In the genomic region with DNA sequence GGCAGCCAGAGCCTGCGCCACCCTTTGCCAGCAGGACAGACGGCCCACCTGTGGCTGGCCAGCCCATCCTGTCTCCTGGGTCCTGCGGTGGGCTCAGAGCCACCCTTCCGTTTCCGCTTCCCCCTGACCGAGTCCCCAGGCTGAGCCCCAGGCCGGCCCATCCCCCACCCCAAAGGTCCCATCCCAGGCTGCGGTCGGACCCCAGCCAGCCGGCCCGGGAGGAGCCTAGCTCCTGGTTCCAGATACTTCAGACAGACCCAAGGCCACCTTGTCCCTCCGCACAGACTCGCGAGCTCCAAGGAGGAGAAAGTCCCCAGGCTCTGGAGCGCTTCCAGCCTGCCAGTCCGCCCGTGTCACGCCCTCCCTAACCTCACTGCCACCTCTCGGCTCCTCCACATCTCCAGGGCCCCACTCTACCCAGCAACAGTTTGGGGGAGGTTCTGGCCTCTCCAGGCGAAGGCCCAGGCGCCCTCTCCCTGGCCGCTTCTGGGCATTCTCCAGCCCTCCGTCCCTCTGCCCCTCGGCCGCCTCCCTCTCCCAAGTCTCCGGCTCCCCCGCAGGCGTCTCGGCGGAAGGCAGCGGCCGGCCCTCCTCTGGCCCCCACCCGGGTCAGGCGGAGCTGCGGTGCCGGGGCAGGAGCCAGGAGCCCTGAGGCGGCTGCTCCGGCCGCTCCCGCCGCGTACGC, we compare ENCODE assay signal across 8 cellular contexts. TPM values are rescaled to one million over a fixed set of nuclear protein-coding genes. Genes with fewer than 3 reads are reported as not detected.
DNase-seq lines count a peak whose midpoint lies in the region; ATAC-seq and TF ChIP-seq lines count a peak whose summit lies in the region.

No MANE protein-coding gene starts in this region.

- H3K27ac Mint-ChIP-seq in naive thymus-derived CD8-positive, alpha-beta T cell = no peak overlapping the region

- TF ChIP-seq POLR2A in GM18505 (IDR thresholded peaks at IDR 0.05; ENCODE audit: borderline replicate concordance, extremely low read depth, insufficient read depth, insufficient read length) = no peak

- H3K27me3 ChIP-seq in ectodermal cell (ENCODE audit: control insufficient read depth, insufficient read depth, low read length, poor library complexity, severe bottlenecking) = peaks cover 58% of the 10 kb centered on the region

- H3K9me3 Mint-ChIP-seq in naive thymus-derived CD8-positive, alpha-beta T cell = no peaks in the 10 kb centered on the region

- H3K27ac ChIP-seq in ectodermal cell (ENCODE audit: insufficient read depth, low read depth, low read length, poor library complexity, severe bottlenecking) = no peak overlapping the region

- DNase-seq in AG08396 (ENCODE audit: low spot score) = peak; percentile 36
- DNase-seq in HUDEP-2 (lab: John Stamatoyannopoulos, UW; ENCODE audit: unreplicated experiment in 76 of 76) = peak in 67 of 76 experiments; percentile 10 to 86 (median 55)
- peak in 1 of 10 donors; percentile 1 for DNase-seq in naive thymus-derived CD8-positive, alpha-beta T cell
- DNase-seq in mesenteric fat pad (ENCODE audit: low spot score) = no peak
- DNase-seq in dermis blood vessel endothelial cell = no peak

- peak overlapping the region; percentile 50 to 80 (median 58) for H3K4me3 Mint-ChIP-seq in naive thymus-derived CD8-positive, alpha-beta T cell

- H3K4me1 Mint-ChIP-seq in naive thymus-derived CD8-positive, alpha-beta T cell = peaks cover 8 to 17% (median 13%) of the 10 kb centered on the region in 4 donors

- no peaks in the 10 kb centered on the region for H3K9me3 ChIP-seq in ectodermal cell (ENCODE audit: control insufficient read depth, low read length)

- H3K36me3 ChIP-seq in ectodermal cell (ENCODE audit: control insufficient read depth, insufficient read depth, low read length) = no peaks in the 10 kb centered on the region

- no peaks in the 10 kb centered on the region for H3K36me3 Mint-ChIP-seq in naive thymus-derived CD8-positive, alpha-beta T cell

- peak overlapping the region; percentile 56 for H3K4me3 ChIP-seq in ectodermal cell (ENCODE audit: insufficient read depth, low read depth, low read length)

- ATAC-seq in naive thymus-derived CD8-positive, alpha-beta T cell = no peak
- ATAC-seq in GM18873 (IDR thresholded peaks at IDR 0.05; ENCODE audit: low FRiP score, unreplicated experiment) (no peak), GM18505 (IDR thresholded peaks at IDR 0.05; ENCODE audit: unreplicated experiment) (no peak)

- 2 to 3% methylated on average over 43 of the region's 43 CpGs for WGBS in ectodermal cell, 2 experiments

- POLR2A ChIA-PET in naive thymus-derived CD8-positive, alpha-beta T cell (lab: Charles Lee) = no interaction called here

- H3K27me3 Mint-ChIP-seq in naive thymus-derived CD8-positive, alpha-beta T cell = peaks cover 12 to 43% (median 31%) of the 10 kb centered on the region in 5 donors

- H3K4me1 ChIP-seq in ectodermal cell (ENCODE audit: control insufficient read depth, insufficient read depth, low read length) = no peaks in the 10 kb centered on the region

RNA-seq across cellular contexts. Expression of gene LRRN2, which starts 0.8 kb away (rescaled TPM):
- 5.1 TPM for polyA plus RNA-seq in ectodermal cell (2013, experiment 1 of 4)
- 7.6 TPM for polyA plus RNA-seq in ectodermal cell (2013, experiment 2 of 4)
- polyA plus RNA-seq in ectodermal cell (2013, experiment 3 of 4) = 6.7 TPM
- polyA plus RNA-seq in ectodermal cell (2013, experiment 4 of 4) = 6.4 TPM
- total RNA-seq in naive thymus-derived CD8-positive, alpha-beta T cell = not detected
- polyA plus RNA-seq in naive thymus-derived CD8-positive, alpha-beta T cell = under 1 TPM in 1 of 3 donors, not detected in 2; 0.03 TPM
- total RNA-seq in mesenteric fat pad (5.7 TPM), dermis blood vessel endothelial cell (0.05 and 0.17 TPM in 2 replicates)

Comparison
In these comparisons a context has a peak if more than half of its experiments do, and no peak if none do; other contexts are left out.
1. DNase-seq: peak in AG08396 (single experiment) and HUDEP-2 (67 of 76); none in mesenteric fat pad (single experiment) and dermis blood vessel endothelial cell (single experiment).